ENCODE assay signal across 1 cellular context in genomic region chr13:75558130-75558840, GRCh38.
TF ChIP-seq lines count a peak whose summit lies in the region.

No MANE protein-coding gene starts in this region.

TF ChIP-seq in SK-N-SH, 30 proteins besides CTCF, POLR2A, EP300 and RAD21:
- TF ChIP-seq USF1 (IDR thresholded peaks at IDR 0.05; ENCODE audit: borderline replicate concordance, low read depth) = no peak
- TF ChIP-seq GATA2 (CRISPR knock-in tag; IDR thresholded peaks at IDR 0.05) = peak; percentile 52
